Comparison of ENCODE assay signal across 27 cellular contexts in genomic region chr21:39400173-39400572, GRCh38. TPM values are rescaled to one million over a fixed set of nuclear protein-coding genes. Genes with fewer than 3 reads are reported as not detected.
"Had no signal": no experiment of that assay in that cellular context is flagged by ENCODE, and none has a peak within 500 bp of the region (broad histone marks: within the 10 kb centered on the region; RNA-seq: fewer than 3 reads in every experiment).

No MANE protein-coding gene starts in this region.

- H3K4me1 ChIP-seq: SJSA1 had no signal

- H3K27me3 ChIP-seq: brain microvascular endothelial cell, SJSA1 had no signal

- H3K4me3 ChIP-seq: SJSA1 had no signal

- H3K4me3 Mint-ChIP-seq: activated naive CD4-positive, alpha-beta T cell treated with anti-CD3 and anti-CD28 coated beads for 36 hours; activated naive CD8-positive, alpha-beta T cell; activated T-helper 17 cell treated with anti-CD3 and anti-CD28 coated beads, Interleukin-2, amount 50 U/mL, for 72 hours had no signal

- H3K9me3 ChIP-seq: SJSA1 had no signal

- DNase-seq: activated CD4-positive, alpha-beta T cell treated with anti-CD3 and anti-CD28 coated beads for 48 hours; activated CD4-positive, alpha-beta T cell treated with anti-CD3 and anti-CD28 coated beads, Interleukin-2, amount 50 U/mL, for 48 hours; activated CD4-positive, CD25-positive, alpha-beta regulatory T cell treated with anti-CD3 and anti-CD28 coated beads, Interleukin-2, amount 50 U/mL, for 72 hours; activated gamma-delta T cell; activated naive CD4-positive, alpha-beta T cell treated with anti-CD3 and anti-CD28 coated beads for 36 hours; activated T-cell treated with anti-CD3 and anti-CD28 coated beads for 4 hours; activated T-cell treated with anti-CD3 and anti-CD28 coated beads, Interleukin-2, amount 50 U/mL, for 48 hours; brain microvascular endothelial cell; caudate nucleus; Kasumi-1; KBM-7; NCI-H1048; NCI-H146; NCI-H1930; NCI-H345; NCI-H510A; NCI-H526 treated with DMSO at 0.1 percent for 48 hours; NK-92 treated with Interleukin-12 subunit alpha and Interleukin-12 subunit beta, amount 100 ng/mL, for 24 hours; OCI-M1; SHP77; SW 1271 had no signal

- H3K9me3 Mint-ChIP-seq: activated naive CD4-positive, alpha-beta T cell treated with anti-CD3 and anti-CD28 coated beads for 36 hours; activated T-helper 17 cell treated with anti-CD3 and anti-CD28 coated beads, Interleukin-2, amount 50 U/mL, for 72 hours had no signal

- H3K36me3 ChIP-seq: SJSA1 had no signal

- H3K27ac ChIP-seq: brain microvascular endothelial cell, RWPE1, SJSA1 had no signal

- ATAC-seq: activated T-helper 17 cell treated with anti-CD3 and anti-CD28 coated beads, Interleukin-2, amount 50 U/mL, for 72 hours; Panc1; SK-N-SH treated with all-trans-retinoic acid at 6 μM for 48 hours had no signal

- H3K4me1 Mint-ChIP-seq: activated T-helper 17 cell treated with anti-CD3 and anti-CD28 coated beads, Interleukin-2, amount 50 U/mL, for 72 hours had no signal

- H3K27me3 Mint-ChIP-seq: activated naive CD8-positive, alpha-beta T cell; activated T-helper 17 cell treated with anti-CD3 and anti-CD28 coated beads, Interleukin-2, amount 50 U/mL, for 72 hours had no signal

- H3K27ac Mint-ChIP-seq: activated naive CD4-positive, alpha-beta T cell treated with anti-CD3 and anti-CD28 coated beads for 36 hours; activated naive CD8-positive, alpha-beta T cell; activated T-helper 17 cell treated with anti-CD3 and anti-CD28 coated beads, Interleukin-2, amount 50 U/mL, for 72 hours had no signal

RNA-seq across cellular contexts. Expression of gene LCA5L, which starts 45.4 kb away (rescaled TPM):
- total RNA-seq: activated T-helper 17 cell treated with anti-CD3 and anti-CD28 coated beads, Interleukin-2, amount 50 U/mL, for 72 hours had no signal
